In genomic region chr5:59538080-59538479, GRCh38 we compare ENCODE assay signal across 32 cellular contexts.
DNase-seq lines count a peak whose midpoint lies in the region; ATAC-seq, FAIRE-seq and TF ChIP-seq lines count a peak whose summit lies in the region.
"Had no signal": no experiment of that assay in that cellular context is flagged by ENCODE, and none has a peak within 500 bp of the region (broad histone marks: within the 10 kb centered on the region; RNA-seq: fewer than 3 reads in every experiment).

No MANE protein-coding gene starts in this region.

- H4K20me1 ChIP-seq in osteoblast (ENCODE audit: insufficient read depth, low read length), result no peaks in the 10 kb centered on the region
- H4K20me1 ChIP-seq: BLaER1; BLaER1 treated with 17β-estradiol and CSF1 and Interleukin-3, amounts not matched to agents 10 nM and 100 nM had no signal

- H3K4me2 ChIP-seq in A549 (0 out of 3 replicates have a peak overlapping the region, but pooled peaks have one; percentile 22), osteoblast (ENCODE audit: insufficient read depth, low read length) (no peak overlapping the region)
- H3K4me2 ChIP-seq: BLaER1; BLaER1 treated with 17β-estradiol and CSF1 and Interleukin-3, amounts not matched to agents 10 nM and 100 nM had no signal

- TF ChIP-seq CTCF in A549 (IDR thresholded peaks at IDR 0.05) (no peak), osteoblast (IDR thresholded peaks at IDR 0.05; ENCODE audit: extremely low read depth, low read depth, low read length) (no peak)

- no peaks in the 10 kb centered on the region for H3K36me3 ChIP-seq in osteoblast (ENCODE audit: insufficient read depth, low read length)
- H3K36me3 ChIP-seq: BE2C; BLaER1; BLaER1 treated with 17β-estradiol and CSF1 and Interleukin-3, amounts not matched to agents 10 nM and 100 nM had no signal

- no peak for FAIRE-seq in A549 (lab: Jason Lieb, UNC)
- no peak for FAIRE-seq in GM12892 (lab: Jason Lieb, UNC)
- FAIRE-seq: A204.1, D721Med had no signal

- DNase-seq in A549 (ENCODE audit: low read depth in 1 of 2, low spot score in 1 of 2), result no peak
- peak; percentile 31 for DNase-seq in osteoblast (ENCODE audit: insufficient read length, low spot score, missing footprints)
- no peak for DNase-seq in GM12892 (ENCODE audit: insufficient read length)
- DNase-seq in NCI-H1092 (lab: John Stamatoyannopoulos, UW), result no peak
- DNase-seq: 8988T; ACHN; AML-193; BE2C; C1 segment of cervical spinal cord; Caco-2; Calu3; CD4-positive, alpha-beta memory T cell; CD4-positive, alpha-beta T cell; CD4-positive, CD25-positive, alpha-beta regulatory T cell; CD8-positive, alpha-beta memory T cell; CD8-positive, alpha-beta T cell; COR-L47; DMS 273 treated with DMSO at 0.1 percent for 48 hours; DMS153; DMS53; DMS79; DMS79 treated with DMSO at 0.1 percent for 48 hours; DND-41; EL had no signal

- TF ChIP-seq EP300 in A549 (IDR thresholded peaks at IDR 0.05), result no peak

- CTCF ChIA-PET in A549 (lab: Yijun Ruan, JAX), result no interaction called here

- H3K27ac ChIP-seq in A549 (peak overlapping the region; percentile 53 to 97), cingulate gyrus (ENCODE audit: low read depth, low read length) (peak overlapping the region; percentile 49), osteoblast (ENCODE audit: low read depth, low read length) (no peak overlapping the region)
- H3K27ac ChIP-seq: 22Rv1; BLaER1; BLaER1 treated with 17β-estradiol and CSF1 and Interleukin-3, amounts not matched to agents 10 nM and 100 nM; C4-2B had no signal

- no peaks in the 10 kb centered on the region for H3K79me2 ChIP-seq in osteoblast (ENCODE audit: insufficient read depth, low read length)

- WGBS in A549 (ENCODE audit: missing lambda C conversion rate), result 95% methylated on average over 2 of the region's 2 CpGs

- POLR2A ChIA-PET in A549 (lab: Yijun Ruan, JAX), result no interaction called here

- ATAC-seq in A549 (no peak), HG03442 (IDR thresholded peaks at IDR 0.05; ENCODE audit: unreplicated experiment) (no peak)
- ATAC-seq: CD8-positive, alpha-beta T cell had no signal

- no peak for TF ChIP-seq RAD21 in A549 (conservative IDR thresholded peaks at IDR 0.05 in 1 of 2, IDR thresholded peaks at IDR 0.05 in 1 of 2)

- H3K4me1 ChIP-seq in A549, result peaks cover 97% of the 10 kb centered on the region
- no peaks in the 10 kb centered on the region for H3K4me1 ChIP-seq in osteoblast (ENCODE audit: insufficient read depth, low read length)
- H3K4me1 ChIP-seq: BLaER1; BLaER1 treated with 17β-estradiol and CSF1 and Interleukin-3, amounts not matched to agents 10 nM and 100 nM; Caco-2 had no signal

- no peaks in the 10 kb centered on the region for H3K27me3 ChIP-seq in osteoblast (ENCODE audit: insufficient read depth, low read length)
- H3K27me3 ChIP-seq: BE2C; BLaER1; BLaER1 treated with 17β-estradiol and CSF1 and Interleukin-3, amounts not matched to agents 10 nM and 100 nM had no signal

- H3K4me3 ChIP-seq in A549 (no peak overlapping the region), osteoblast (ENCODE audit: insufficient read depth, low read length) (no peak overlapping the region)
- H3K4me3 ChIP-seq: BLaER1; BLaER1 treated with 17β-estradiol and CSF1 and Interleukin-3, amounts not matched to agents 10 nM and 100 nM had no signal

- H2AFZ ChIP-seq in osteoblast (ENCODE audit: low read length), result no peak overlapping the region

- TF ChIP-seq POLR2A in A549 (IDR thresholded peaks at IDR 0.05; ENCODE audit: low read length), result no peak
- TF ChIP-seq POLR2A in GM12892 (IDR thresholded peaks at IDR 0.05; ENCODE audit: low read depth, low read length), result no peak

- no peaks in the 10 kb centered on the region for H3K9me3 ChIP-seq in A549
- H3K9me3 ChIP-seq in osteoblast (ENCODE audit: low read depth, low read length), result no peaks in the 10 kb centered on the region
- H3K9me3 ChIP-seq: BE2C; BLaER1; BLaER1 treated with 17β-estradiol and CSF1 and Interleukin-3, amounts not matched to agents 10 nM and 100 nM; Caco-2 had no signal

TF ChIP-seq in A549, 52 proteins besides CTCF, POLR2A, EP300 and RAD21:
- TF ChIP-seq TFCP2L1 (CRISPR knock-in tag; IDR thresholded peaks at IDR 0.05), result no peak
- TF ChIP-seq, protein P1, sequence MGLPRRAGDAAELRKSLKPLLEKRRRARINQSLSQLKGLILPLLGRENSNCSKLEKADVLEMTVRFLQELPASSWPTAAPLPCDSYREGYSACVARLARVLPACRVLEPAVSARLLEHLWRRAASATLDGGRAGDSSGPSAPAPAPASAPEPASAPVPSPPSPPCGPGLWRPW (IDR thresholded peaks at IDR 0.05), result no peak
- no peak for TF ChIP-seq RARB (CRISPR knock-in tag; IDR thresholded peaks at IDR 0.05)
- TF ChIP-seq FOSB (CRISPR knock-in tag; IDR thresholded peaks at IDR 0.05), result no peak
- no peak for TF ChIP-seq CHD4 (IDR thresholded peaks at IDR 0.05; ENCODE audit: borderline replicate concordance)
- TF ChIP-seq ZC3H11A (IDR thresholded peaks at IDR 0.05), result no peak
- TF ChIP-seq HOXB5 (CRISPR knock-in tag; IDR thresholded peaks at IDR 0.05), result no peak
- no peak for TF ChIP-seq HOXB13 (CRISPR knock-in tag; IDR thresholded peaks at IDR 0.05; ENCODE audit: low read depth)
- no peak for TF ChIP-seq NFE2L2 (conservative IDR thresholded peaks at IDR 0.05; ENCODE audit: low read length)
- TF ChIP-seq FOSL2 (IDR thresholded peaks at IDR 0.05), result no peak
- TF ChIP-seq FOSL2 (CRISPR knock-in tag; IDR thresholded peaks at IDR 0.05), result no peak
- no peak for TF ChIP-seq EHF (CRISPR knock-in tag; IDR thresholded peaks at IDR 0.05)
- no peak for TF ChIP-seq RCOR1 (IDR thresholded peaks at IDR 0.05; ENCODE audit: low read depth, low read length)
- TF ChIP-seq KDM5A (IDR thresholded peaks at IDR 0.05), result no peak
- TF ChIP-seq CBX8 (IDR thresholded peaks at IDR 0.05), result no peak
- TF ChIP-seq, protein P2, sequence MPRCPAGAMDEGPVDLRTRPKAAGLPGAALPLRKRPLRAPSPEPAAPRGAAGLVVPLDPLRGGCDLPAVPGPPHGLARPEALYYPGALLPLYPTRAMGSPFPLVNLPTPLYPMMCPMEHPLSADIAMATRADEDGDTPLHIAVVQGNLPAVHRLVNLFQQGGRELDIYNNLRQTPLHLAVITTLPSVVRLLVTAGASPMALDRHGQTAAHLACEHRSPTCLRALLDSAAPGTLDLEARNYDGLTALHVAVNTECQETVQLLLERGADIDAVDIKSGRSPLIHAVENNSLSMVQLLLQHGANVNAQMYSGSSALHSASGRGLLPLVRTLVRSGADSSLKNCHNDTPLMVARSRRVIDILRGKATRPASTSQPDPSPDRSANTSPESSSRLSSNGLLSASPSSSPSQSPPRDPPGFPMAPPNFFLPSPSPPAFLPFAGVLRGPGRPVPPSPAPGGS (IDR thresholded peaks at IDR 0.05), result no peak
